ENCODE assay signal across 10 cellular contexts in the genomic region with DNA sequence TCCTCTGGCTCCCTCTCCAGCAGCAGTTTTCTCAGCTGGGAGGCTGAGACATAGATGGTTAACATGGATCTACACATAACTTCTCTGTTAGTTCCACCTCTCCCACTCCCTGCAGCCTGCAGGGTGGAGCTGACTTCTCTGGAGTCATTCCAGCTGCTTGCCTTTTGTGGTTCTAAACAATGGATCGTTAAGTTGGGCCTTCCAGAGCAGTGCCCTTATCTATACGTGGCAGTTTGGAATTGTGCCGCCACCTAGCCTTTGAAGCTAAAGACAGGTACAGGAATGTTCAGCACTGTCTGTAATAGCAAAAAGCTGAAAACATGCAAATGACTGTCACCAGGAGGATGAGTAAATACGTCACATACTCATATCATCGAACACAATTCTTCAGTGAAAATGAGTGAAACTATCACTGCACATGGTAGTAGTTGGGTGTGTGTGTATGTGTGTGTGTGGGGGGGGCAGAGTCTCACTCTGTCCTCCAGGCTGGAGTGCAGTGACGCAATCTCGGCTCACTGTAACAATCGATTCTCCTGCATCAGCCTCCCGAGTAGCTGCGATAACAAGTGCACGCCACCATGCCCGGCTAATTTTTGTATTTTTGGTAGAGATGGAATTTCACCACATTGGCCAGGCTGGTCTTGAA. TPM values are rescaled to one million over a fixed set of nuclear protein-coding genes. Genes with fewer than 3 reads are reported as not detected.
DNase-seq lines count a peak whose midpoint lies in the region; ATAC-seq and TF ChIP-seq lines count a peak whose summit lies in the region.
"Had no signal": no experiment of that assay in that cellular context is flagged by ENCODE, and none has a peak within 500 bp of the region (broad histone marks: within the 10 kb centered on the region; RNA-seq: fewer than 3 reads in every experiment).

No MANE protein-coding gene starts in this region.

- H3K27me3 Mint-ChIP-seq in WTC11 (ENCODE audit: low read depth) (no peaks in the 10 kb centered on the region; the same call in 1 of the 2 replicates), T-helper 17 cell (peaks cover 5% of the 10 kb centered on the region)

- H3K9me3 ChIP-seq in stomach smooth muscle (ENCODE audit: control insufficient read depth in 2 of 2, low read length in 2 of 2): no peaks in the 10 kb centered on the region
- no peaks in the 10 kb centered on the region for H3K9me3 ChIP-seq in T-helper 17 cell (ENCODE audit: control insufficient read depth, low read length, poor library complexity, severe bottlenecking)

- no peak for TF ChIP-seq CTCF in WTC11 (IDR thresholded peaks at IDR 0.05)

- POLR2A ChIA-PET in WTC11 (lab: Charles Lee): interaction anchor here (0.5 to 1.6 kb wide), 2 partner anchors 70 to 169 kb away, joined by 3 to 9 read pairs; partner anchors contain the start of gene MAT2A

- H3K27ac Mint-ChIP-seq in WTC11: peak overlapping the region; percentile 31; the same call in 1 of the 2 replicates
- H3K27ac Mint-ChIP-seq in T-helper 17 cell: no peak overlapping the region
- H3K27ac Mint-ChIP-seq: CD4-positive, CD25-positive, alpha-beta regulatory T cell had no signal

- no peak overlapping the region for H3K4me3 ChIP-seq in stomach smooth muscle (ENCODE audit: low read length in 2 of 2)

- H3K27me3 ChIP-seq in stomach smooth muscle (ENCODE audit: control insufficient read depth in 1 of 2, insufficient read depth in 2 of 2, low read length in 2 of 2): no peaks in the 10 kb centered on the region

- ATAC-seq in WTC11 (peak; percentile 92), HG02970 (IDR thresholded peaks at IDR 0.05; ENCODE audit: low FRiP score, unreplicated experiment) (no peak), T-helper 17 cell (no peak)

- CTCF ChIA-PET in WTC11 (lab: Charles Lee): interaction anchor here (0.8 to 1.6 kb wide), 6 partner anchors 10 to 77 kb away, joined by 3 to 7 read pairs (median 3); no protein-coding TSS in a partner anchor

- H3K4me1 Mint-ChIP-seq in WTC11: peaks cover 19% of the 10 kb centered on the region
- no peaks in the 10 kb centered on the region for H3K4me1 Mint-ChIP-seq in T-helper 17 cell

- peak overlapping the region; percentile 24 for H3K27ac ChIP-seq in stomach smooth muscle (ENCODE audit: low read length)

- H3K9ac ChIP-seq in stomach smooth muscle (ENCODE audit: low read length in 2 of 2): peak overlapping the region in 1 of 2 donors; percentile 36

- H3K36me3 ChIP-seq in stomach smooth muscle (ENCODE audit: control insufficient read depth in 2 of 2, insufficient read depth in 2 of 2, low read length in 2 of 2): no peaks in the 10 kb centered on the region

- DNase-seq in SHP77 (lab: John Stamatoyannopoulos, UW) (peak; percentile 11 to 28), SHP77 treated with DMSO at 0.1 percent for 48 hours (lab: John Stamatoyannopoulos, UW) (no peak), WTC11 (ENCODE audit: low spot score) (no peak), iPS DF 4.7 (ENCODE audit: extremely low read depth, low spot score) (peak; percentile 36), NCI-H774 (lab: John Stamatoyannopoulos, UW) (no peak), T-helper 17 cell (no peak)
- DNase-seq: CD4-positive, CD25-positive, alpha-beta regulatory T cell; MV-4-11 had no signal

- H3K36me3 Mint-ChIP-seq in WTC11 (no peaks in the 10 kb centered on the region), T-helper 17 cell (ENCODE audit: low read depth) (peaks cover 4% of the 10 kb centered on the region)
- H3K36me3 Mint-ChIP-seq: CD4-positive, CD25-positive, alpha-beta regulatory T cell had no signal

- no peaks in the 10 kb centered on the region for H3K9me3 Mint-ChIP-seq in WTC11
- H3K9me3 Mint-ChIP-seq: CD4-positive, CD25-positive, alpha-beta regulatory T cell had no signal

- H3K4me3 Mint-ChIP-seq in WTC11: no peak overlapping the region
- no peak overlapping the region for H3K4me3 Mint-ChIP-seq in T-helper 17 cell
- H3K4me3 Mint-ChIP-seq: CD4-positive, CD25-positive, alpha-beta regulatory T cell had no signal

- peaks cover 7% of the 10 kb centered on the region for H3K4me1 ChIP-seq in stomach smooth muscle (ENCODE audit: control insufficient read depth, insufficient read depth, low read length)

TF ChIP-seq in WTC11, 78 proteins besides CTCF, POLR2A, EP300 and RAD21:
- TF ChIP-seq, protein P1, sequence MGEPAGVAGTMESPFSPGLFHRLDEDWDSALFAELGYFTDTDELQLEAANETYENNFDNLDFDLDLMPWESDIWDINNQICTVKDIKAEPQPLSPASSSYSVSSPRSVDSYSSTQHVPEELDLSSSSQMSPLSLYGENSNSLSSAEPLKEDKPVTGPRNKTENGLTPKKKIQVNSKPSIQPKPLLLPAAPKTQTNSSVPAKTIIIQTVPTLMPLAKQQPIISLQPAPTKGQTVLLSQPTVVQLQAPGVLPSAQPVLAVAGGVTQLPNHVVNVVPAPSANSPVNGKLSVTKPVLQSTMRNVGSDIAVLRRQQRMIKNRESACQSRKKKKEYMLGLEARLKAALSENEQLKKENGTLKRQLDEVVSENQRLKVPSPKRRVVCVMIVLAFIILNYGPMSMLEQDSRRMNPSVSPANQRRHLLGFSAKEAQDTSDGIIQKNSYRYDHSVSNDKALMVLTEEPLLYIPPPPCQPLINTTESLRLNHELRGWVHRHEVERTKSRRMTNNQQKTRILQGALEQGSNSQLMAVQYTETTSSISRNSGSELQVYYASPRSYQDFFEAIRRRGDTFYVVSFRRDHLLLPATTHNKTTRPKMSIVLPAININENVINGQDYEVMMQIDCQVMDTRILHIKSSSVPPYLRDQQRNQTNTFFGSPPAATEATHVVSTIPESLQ (CRISPR knock-in tag; IDR thresholded peaks at IDR 0.05): no peak
- TF ChIP-seq CREM (CRISPR knock-in tag; IDR thresholded peaks at IDR 0.05) (no peak), NR1H2 (CRISPR knock-in tag; IDR thresholded peaks at IDR 0.05) (no peak), GABPB1 (CRISPR knock-in tag; IDR thresholded peaks at IDR 0.05) (peak; percentile 96), ZSCAN18 (CRISPR knock-in tag; IDR thresholded peaks at IDR 0.05) (no peak), IRF1 (CRISPR knock-in tag; IDR thresholded peaks at IDR 0.05) (no peak)
- TF ChIP-seq, protein P2, sequence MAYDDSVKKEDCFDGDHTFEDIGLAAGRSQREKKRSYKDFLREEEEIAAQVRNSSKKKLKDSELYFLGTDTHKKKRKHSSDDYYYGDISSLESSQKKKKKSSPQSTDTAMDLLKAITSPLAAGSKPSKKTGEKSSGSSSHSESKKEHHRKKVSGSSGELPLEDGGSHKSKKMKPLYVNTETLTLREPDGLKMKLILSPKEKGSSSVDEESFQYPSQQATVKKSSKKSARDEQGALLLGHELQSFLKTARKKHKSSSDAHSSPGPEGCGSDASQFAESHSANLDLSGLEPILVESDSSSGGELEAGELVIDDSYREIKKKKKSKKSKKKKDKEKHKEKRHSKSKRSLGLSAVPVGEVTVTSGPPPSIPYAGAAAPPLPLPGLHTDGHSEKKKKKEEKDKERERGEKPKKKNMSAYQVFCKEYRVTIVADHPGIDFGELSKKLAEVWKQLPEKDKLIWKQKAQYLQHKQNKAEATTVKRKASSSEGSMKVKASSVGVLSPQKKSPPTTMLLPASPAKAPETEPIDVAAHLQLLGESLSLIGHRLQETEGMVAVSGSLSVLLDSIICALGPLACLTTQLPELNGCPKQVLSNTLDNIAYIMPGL (CRISPR knock-in tag; IDR thresholded peaks at IDR 0.05): no peak

RNA-seq across cellular contexts. Expression of gene SH2D6, which starts 50.3 kb away (rescaled TPM):
- total RNA-seq in WTC11 (2021) (0.50 to 1.2 TPM (median 0.94 TPM) in 3 replicates), T-helper 17 cell (under 1 TPM; 0.26 to 0.40 TPM)

RNA-seq across cellular contexts. Expression of gene CAPG, which starts 58.7 kb away (rescaled TPM):
- total RNA-seq in WTC11 (2021): 117 to 139 TPM (median 131 TPM) in 3 replicates
- total RNA-seq in T-helper 17 cell: 10 to 100 TPM; 51.6 to 90.3 TPM

Comparison
In these comparisons a context has a peak if more than half of its experiments do, and no peak if none do; other contexts are left out.
1. DNase-seq: peak in SHP77 (2 of 2) and iPS DF 4.7 (single experiment); none in SHP77 treated with DMSO at 0.1 percent for 48 hours (single experiment), WTC11 (single experiment), NCI-H774 (single experiment) and T-helper 17 cell (0 of 3).